Comparison of ENCODE assay signal across 13 cellular contexts in the genomic region with DNA sequence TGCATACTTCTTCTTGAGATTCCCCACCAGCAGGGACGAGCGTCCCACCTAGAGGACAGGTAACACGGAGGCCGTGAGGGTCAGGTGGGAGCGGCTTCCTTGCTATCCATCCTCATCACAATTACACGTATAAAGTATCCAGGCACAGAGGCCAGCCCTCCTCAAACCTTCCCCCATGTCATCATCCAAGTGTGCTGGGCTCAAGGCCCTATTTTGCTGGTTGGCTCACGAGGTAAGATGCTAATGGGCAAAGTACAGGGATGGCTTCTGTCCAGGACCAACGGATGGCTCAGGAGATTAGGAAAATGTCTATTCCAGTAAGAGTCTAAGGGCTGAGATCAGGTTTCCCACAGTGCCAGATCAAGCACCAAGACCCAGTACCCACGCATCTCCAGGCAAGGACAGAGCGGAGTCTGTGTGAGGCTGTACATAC. TPM values are rescaled to one million over a fixed set of nuclear protein-coding genes. Genes with fewer than 3 reads are reported as not detected.
DNase-seq lines count a peak whose midpoint lies in the region; ATAC-seq, FAIRE-seq and TF ChIP-seq lines count a peak whose summit lies in the region.
"Had no signal": no experiment of that assay in that cellular context is flagged by ENCODE, and none has a peak within 500 bp of the region (broad histone marks: within the 10 kb centered on the region; RNA-seq: fewer than 3 reads in every experiment).

No MANE protein-coding gene starts in this region.

- H3K9me3 ChIP-seq in IMR-90 (ENCODE audit: control insufficient read depth, insufficient read depth, low read length) (no peaks in the 10 kb centered on the region), keratinocyte (ENCODE audit: control insufficient read depth, low read depth, low read length) (no peaks in the 10 kb centered on the region), skeletal muscle tissue (ENCODE audit: control insufficient read depth in 3 of 3, low read length in 3 of 3) (no peaks in the 10 kb centered on the region)
- H3K9me3 ChIP-seq: Caco-2 had no signal

- H3K4ac ChIP-seq in IMR-90 (ENCODE audit: low read depth, low read length), result no peak overlapping the region; the same call in 1 of the 2 replicates

- H3K4me3 ChIP-seq in IMR-90 (ENCODE audit: insufficient read depth, low read depth, low read length), result no peak overlapping the region
- H3K4me3 ChIP-seq in keratinocyte (ENCODE audit: control insufficient read depth in 2 of 3, extremely low read depth in 1 of 3, insufficient read depth in 2 of 3, low read depth in 1 of 3, low read length in 3 of 3), result no peak overlapping the region
- H3K4me3 ChIP-seq in skeletal muscle tissue (ENCODE audit: low read length in 3 of 3), result peak overlapping the region in 2 of 3 donors; percentile 13 to 23

- TF ChIP-seq RAD21 in IMR-90 (IDR thresholded peaks at IDR 0.05; ENCODE audit: low read length), result no peak

- peak overlapping the region; percentile 28 for H2BK5ac ChIP-seq in IMR-90 (ENCODE audit: low read depth, low read length, poor library complexity, severe bottlenecking)

- H4K20me1 ChIP-seq in IMR-90 (ENCODE audit: insufficient read depth, low read length), result peaks cover 97% of the 10 kb centered on the region
- peaks cover 49% of the 10 kb centered on the region for H4K20me1 ChIP-seq in keratinocyte (ENCODE audit: control insufficient read depth, extremely low read depth, insufficient read depth, low read length)

- FAIRE-seq in keratinocyte (lab: Jason Lieb, UNC), result no peak

- DNase-seq in IMR-90 (peak; percentile 41), keratinocyte (ENCODE audit: low read depth, low spot score) (no peak), NCI-H2171 treated with DMSO at 0.1 percent for 48 hours (lab: John Stamatoyannopoulos, UW) (no peak), ureter (ENCODE audit: low spot score) (no peak), islet precursor cell (no peak), NCI-H1092 (lab: John Stamatoyannopoulos, UW) (no peak)
- DNase-seq: activated naive CD4-positive, alpha-beta T cell treated with Interleukin-2 at 50 U/mL for 16 hours; Caco-2; NCI-H2029 treated with DMSO at 0.1 percent for 48 hours had no signal

- no peak overlapping the region for H4K8ac ChIP-seq in IMR-90 (ENCODE audit: low read depth in 2 of 2, low read length in 2 of 2)

- POLR2A ChIA-PET in IMR-90 (lab: Charles Lee; ENCODE audit: unreplicated experiment), result no interaction called here

- no peak overlapping the region for H2BK120ac ChIP-seq in IMR-90 (ENCODE audit: low read depth, low read length)

- no peak for ATAC-seq in IMR-90 (ENCODE audit: low read depth)

- peaks cover 78% of the 10 kb centered on the region for H3K36me3 Mint-ChIP-seq in brain

- no peak overlapping the region for H3K9ac ChIP-seq in IMR-90 (ENCODE audit: low read depth, low read length)
- peak overlapping the region; percentile 6 for H3K9ac ChIP-seq in keratinocyte (ENCODE audit: control insufficient read depth, extremely low read depth, insufficient read depth, low read length)
- H3K9ac ChIP-seq in skeletal muscle tissue (ENCODE audit: low read depth in 1 of 3, low read length in 3 of 3), result peak overlapping the region; percentile 40 to 71 (median 41)

- H3K14ac ChIP-seq in IMR-90 (replicated peaks; ENCODE audit: low read depth, low read length), result no peak overlapping the region

- H2BK20ac ChIP-seq in IMR-90 (ENCODE audit: low read depth, low read length), result no peak overlapping the region

- no peak overlapping the region for H4K5ac ChIP-seq in IMR-90 (ENCODE audit: low read depth, low read length)

- H3K4me1 Mint-ChIP-seq in brain, result peaks cover 49% of the 10 kb centered on the region

- no peak overlapping the region for H2BK15ac ChIP-seq in IMR-90 (ENCODE audit: low read depth, low read length)

- no peak overlapping the region for H3K18ac ChIP-seq in IMR-90 (ENCODE audit: low read depth, low read length)

- no peaks in the 10 kb centered on the region for H3K9me3 Mint-ChIP-seq in brain
- H3K9me3 Mint-ChIP-seq: memory B cell had no signal

- no peaks in the 10 kb centered on the region for H3K27me3 Mint-ChIP-seq in brain
- H3K27me3 Mint-ChIP-seq: memory B cell had no signal

- H2AFZ ChIP-seq in IMR-90 (replicated peaks; ENCODE audit: low read length, poor library complexity) (no peak overlapping the region), keratinocyte (ENCODE audit: control insufficient read depth, low read length) (no peak overlapping the region)

- intact Hi-C loops in IMR-90 (cut with micrococcal nuclease), result no loop called here

- peaks cover 37 to 80% of the 10 kb centered on the region in 2 experiments for H3K79me1 ChIP-seq in IMR-90 (ENCODE audit: low read depth in 1 of 2, low read length in 2 of 2)

- no peak overlapping the region for H2AK5ac ChIP-seq in IMR-90 (ENCODE audit: low read depth, low read length)

- in situ Hi-C loops in IMR-90 (cut with MboI; ENCODE audit: low sequenced_read_pairs), result no loop called here

- H3K56ac ChIP-seq in IMR-90 (ENCODE audit: extremely low read depth, insufficient read depth, low read length), result no peak overlapping the region

- peaks cover 60% of the 10 kb centered on the region for H3K79me2 ChIP-seq in keratinocyte (ENCODE audit: control insufficient read depth, insufficient read depth, low read length)

- H3K27ac Mint-ChIP-seq in brain, result peak overlapping the region in 4 of 5 experiments; percentile 79 to 92 (median 86)
- H3K27ac Mint-ChIP-seq: memory B cell had no signal

- peak overlapping the region; percentile 7; the same call in 1 of the 2 replicates for H3K27ac ChIP-seq in IMR-90 (ENCODE audit: insufficient read depth, low read length)
- peak overlapping the region; percentile 22 for H3K27ac ChIP-seq in keratinocyte (ENCODE audit: control insufficient read depth, insufficient read depth, low read length)
- peak overlapping the region; percentile 81 for H3K27ac ChIP-seq in skeletal muscle tissue (ENCODE audit: low read depth, low read length)

- H3K36me3 ChIP-seq in IMR-90 (ENCODE audit: control insufficient read depth, insufficient read depth, low read length), result peaks cover 68% of the 10 kb centered on the region
- H3K36me3 ChIP-seq in keratinocyte (ENCODE audit: control insufficient read depth in 2 of 2, extremely low read depth in 1 of 2, insufficient read depth in 2 of 2, low read length in 2 of 2), result peaks cover 52 to 54% of the 10 kb centered on the region in 2 experiments
- H3K36me3 ChIP-seq in skeletal muscle tissue (ENCODE audit: control insufficient read depth in 3 of 3, insufficient read depth in 3 of 3, low read length in 3 of 3), result peaks cover 39 to 53% (median 49%) of the 10 kb centered on the region in 3 donors

- H3K9me1 ChIP-seq in IMR-90 (ENCODE audit: insufficient read depth, low read length) (peaks cover 32% of the 10 kb centered on the region), keratinocyte (ENCODE audit: control insufficient read depth, extremely low read depth, insufficient read depth, low read length) (no peaks in the 10 kb centered on the region)

- BruUV-seq in IMR-90 (replicated peaks; lab: Mats Ljungman, UMichigan), result no TSS peak

- TF ChIP-seq CTCF in IMR-90 (conservative IDR thresholded peaks at IDR 0.05; ENCODE audit: low read depth, low read length) (no peak), brain (conservative IDR thresholded peaks at IDR 0.05) (no peak), keratinocyte (optimal IDR thresholded peaks at IDR 0.05 in 1 of 3, IDR thresholded peaks at IDR 0.05 in 1 of 3, conservative IDR thresholded peaks at IDR 0.05 in 1 of 3; ENCODE audit: extremely low read depth in 1 of 3, insufficient read depth in 2 of 3, low read length in 3 of 3) (no peak)

- H4K91ac ChIP-seq in IMR-90 (ENCODE audit: insufficient read depth, low read depth, low read length), result no peak overlapping the region

- H3K27me3 ChIP-seq in IMR-90 (ENCODE audit: control insufficient read depth, insufficient read depth, low read length), result no peaks in the 10 kb centered on the region
- H3K27me3 ChIP-seq in keratinocyte (ENCODE audit: control insufficient read depth, extremely low read depth, insufficient read depth, low read length), result no peaks in the 10 kb centered on the region
- no peaks in the 10 kb centered on the region for H3K27me3 ChIP-seq in skeletal muscle tissue (ENCODE audit: control insufficient read depth in 3 of 3, insufficient read depth in 3 of 3, low read length in 3 of 3)

- TF ChIP-seq POLR2A in IMR-90 (IDR thresholded peaks at IDR 0.05; ENCODE audit: low read depth, low read length), result no peak

- H3K23ac ChIP-seq in IMR-90 (ENCODE audit: low read depth, low read length), result peak overlapping the region; percentile 11; the same call in 1 of the 2 replicates

- CTCF ChIA-PET in IMR-90 (lab: Yijun Ruan, JAX), result no interaction called here

- H3K4me2 ChIP-seq in IMR-90 (ENCODE audit: low read depth, low read length) (no peak overlapping the region), keratinocyte (ENCODE audit: control insufficient read depth, extremely low read depth, insufficient read depth, low read depth, low read length) (no peak overlapping the region)

- dilution Hi-C loops in IMR-90 (cut with HindIII; ENCODE audit: low sequenced_read_pairs, unreplicated experiment) (no loop called here), keratinocyte (cut with MboI; ENCODE audit: extremely low pct_ligation_motif_present, low sequenced_read_pairs) (no loop called here)

- H3K4me1 ChIP-seq in IMR-90 (ENCODE audit: control insufficient read depth, insufficient read depth, low read length) (peaks cover 35% of the 10 kb centered on the region), keratinocyte (ENCODE audit: control insufficient read depth, extremely low read depth, insufficient read depth, low read length) (peaks cover 56% of the 10 kb centered on the region), skeletal muscle tissue (ENCODE audit: control insufficient read depth in 3 of 3, insufficient read depth in 3 of 3, low read length in 3 of 3) (peaks cover 58 to 84% (median 69%) of the 10 kb centered on the region in 3 donors)
- H3K4me1 ChIP-seq: Caco-2 had no signal

- H2AK9ac ChIP-seq in IMR-90 (replicated peaks; ENCODE audit: low read depth, low read length, poor library complexity), result no peak overlapping the region

- no peak overlapping the region for H3K4me3 Mint-ChIP-seq in brain
- H3K4me3 Mint-ChIP-seq: memory B cell had no signal

- 100% methylated on average over 2 of the region's 10 CpGs; no CpG with 5 or more reads in 1 of the 2 experiments for WGBS in IMR-90 (ENCODE audit: extremely low coverage in 2 of 2, insufficient read length in 1 of 2), 2 experiments

RNA-seq across cellular contexts. Expression of gene A3GALT2, which starts 11.5 kb away (rescaled TPM):
- not detected in 2 replicates for total RNA-seq in IMR-90 (2012; rRNA removed)
- polyA plus RNA-seq in IMR-90 (2012; rRNA removed), result not detected in 2 replicates
- polyA plus RNA-seq in IMR-90 (2012; cell fraction: cytosol; rRNA removed), result not detected in 2 replicates
- polyA plus RNA-seq in IMR-90 (2012; cell fraction: nucleus; rRNA removed; ENCODE audit: low replicate concordance), result 0.23 and 1.2 TPM in 2 replicates
- not detected for polyA plus RNA-seq in brain (ENCODE audit: insufficient read depth, low read depth, low replicate concordance)
- polyA plus RNA-seq in keratinocyte, result not detected in 3 replicates
- not detected for polyA plus RNA-seq in keratinocyte (2011; ENCODE audit: low read depth)
- not detected in 2 replicates for polyA plus RNA-seq in keratinocyte (2011; cell fraction: cytosol; rRNA removed)
- polyA plus RNA-seq in keratinocyte (2011; cell fraction: nucleus; rRNA removed), result not detected in 2 replicates
- polyA plus RNA-seq in keratinocyte (2012; ENCODE audit: low replicate concordance), result not detected in 2 replicates
- polyA minus RNA-seq in keratinocyte, result not detected in 3 replicates
- polyA minus RNA-seq in keratinocyte (2011; cell fraction: cytosol; rRNA and poly(A)+ RNA removed), result not detected
- not detected in 2 replicates for polyA minus RNA-seq in keratinocyte (2011; cell fraction: nucleus; rRNA and poly(A)+ RNA removed)
- total RNA-seq in skeletal muscle tissue, result not detected
- total RNA-seq in ureter, result not detected
- total RNA-seq: Caco-2 had no signal
- polyA plus RNA-seq: thymus had no signal

Comparison
In these comparisons a context has a peak if more than half of its experiments do, and no peak if none do; other contexts are left out.
1. H3K27ac ChIP-seq: peak in every context shown above with its lines; median percentile 81 in skeletal muscle tissue; 22 in keratinocyte; 7 in IMR-90.
2. H3K4me3 ChIP-seq: peak in skeletal muscle tissue (2 of 3); none in IMR-90 (single experiment) and keratinocyte (0 of 3).